33 cellular contexts compared by ENCODE assay signal in the genomic region with DNA sequence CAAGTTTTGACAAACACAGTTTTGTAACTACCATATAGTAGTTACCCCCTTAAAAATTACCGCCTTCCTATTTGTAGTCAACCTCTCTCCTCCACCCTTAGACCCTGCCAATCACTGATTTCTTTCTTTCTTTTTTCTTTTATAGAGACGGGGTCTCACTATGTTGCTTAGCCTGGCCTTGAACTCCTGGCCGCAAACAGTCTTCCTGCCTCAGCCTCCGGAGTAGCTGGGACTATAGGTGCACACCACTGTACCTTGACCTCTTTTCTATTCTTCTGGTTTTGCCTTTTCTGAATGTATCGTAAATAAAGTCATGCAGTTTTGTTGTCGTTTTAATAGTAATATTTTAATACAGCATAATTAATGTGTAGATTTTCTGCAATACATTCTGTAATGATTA.
"Had no signal": no experiment of that assay in that cellular context is flagged by ENCODE, and none has a peak within 500 bp of the region (broad histone marks: within the 10 kb centered on the region; RNA-seq: fewer than 3 reads in every experiment).

No MANE protein-coding gene starts in this region.

- DNase-seq: Karpas-422, Kasumi-1, MG63, MM.1S, MV-4-11, NCI-H1048, NCI-H1092, NCI-H1092 treated with DMSO at 0.1 percent for 48 hours, NCI-H1105, NCI-H1105 treated with DMSO at 0.1 percent for 48 hours, NCI-H1417 treated with DMSO at 0.1 percent for 48 hours, NCI-H1436, NCI-H1436 treated with DMSO at 0.1 percent for 48 hours, NCI-H146, NCI-H1694, NCI-H1694 treated with DMSO at 0.1 percent for 48 hours, NCI-H187, NCI-H187 treated with DMSO at 0.1 percent for 48 hours, NCI-H1930, NCI-H2029, NCI-H2029 treated with DMSO at 0.1 percent for 48 hours, NCI-H2081, NCI-H2081 treated with DMSO at 0.1 percent for 48 hours, NCI-H2107, NCI-H2171, NCI-H2171 treated with DMSO at 0.1 percent for 48 hours, NCI-H2227 treated with DMSO at 0.1 percent for 48 hours, NCI-H226, NCI-H345, NCI-H446, NCI-H446 treated with DMSO at 0.1 percent for 48 hours, NCI-H510A, NCI-H510A treated with DMSO at 0.1 percent for 48 hours had no signal

- H3K36me3 ChIP-seq: MG63 had no signal

- H3K4me3 ChIP-seq: MG63 had no signal

- H3K27me3 ChIP-seq: MG63 had no signal

- H3K9me3 ChIP-seq: MG63 had no signal
